ENCODE assay signal across 39 cellular contexts in the genomic region with DNA sequence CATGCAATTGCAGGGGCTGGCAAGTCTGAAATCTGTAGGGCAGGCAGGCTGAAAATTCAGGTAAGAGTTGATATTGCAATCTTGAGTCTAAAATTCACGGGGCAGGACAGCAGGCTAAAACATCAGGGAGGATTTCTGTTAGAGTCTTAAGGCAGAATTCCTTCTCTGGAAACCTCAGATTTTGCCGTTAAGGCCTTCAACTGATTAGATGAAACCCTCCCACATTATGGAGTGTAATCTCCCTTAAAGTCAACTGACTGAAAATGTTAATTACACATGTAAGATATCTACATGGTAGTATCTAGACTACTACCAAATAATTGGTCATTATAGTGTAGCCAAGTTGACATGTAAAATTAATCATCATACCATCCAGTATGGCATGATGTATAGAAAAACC.
"Had no signal": no experiment of that assay in that cellular context is flagged by ENCODE, and none has a peak within 500 bp of the region (broad histone marks: within the 10 kb centered on the region; RNA-seq: fewer than 3 reads in every experiment).

No MANE protein-coding gene starts in this region.

- H3K27ac Mint-ChIP-seq: activated naive CD4-positive, alpha-beta T cell treated with anti-CD3 and anti-CD28 coated beads for 36 hours; activated naive CD4-positive, alpha-beta T cell treated with anti-CD3 and anti-CD28 coated beads, Interleukin-2, amount 10 ng/mL, durations not matched to agents 7 days and 5 days; activated naive CD4-positive, alpha-beta T cell treated with anti-CD3 and anti-CD28 coated beads, Interleukin-2, amount 50 U/mL, for 24 hours; activated naive CD4-positive, alpha-beta T cell treated with anti-CD3 and anti-CD28 coated beads, Interleukin-2, amount 50 U/mL, for 72 hours; activated naive CD8-positive, alpha-beta T cell; activated naive CD8-positive, alpha-beta T cell treated with anti-CD3 and anti-CD28 coated beads for 36 hours; activated naive CD8-positive, alpha-beta T cell treated with anti-CD3 and anti-CD28 coated beads, Interleukin-2, amount 10 ng/mL, durations not matched to agents 7 days and 5 days; activated T-cell treated with anti-CD3 and anti-CD28 coated beads, Interleukin-2, amount 50 U/mL, for 24 hours; activated T-cell treated with anti-CD3 and anti-CD28 coated beads, Interleukin-2, amount 50 U/mL, for 72 hours; activated T-helper 1 cell treated with anti-CD3 and anti-CD28 coated beads, Interleukin-12 subunit alpha, Interleukin-12 subunit beta, Interleukin-2, Interleukin-4 antibody, amounts not matched to agents 30 ng/mL and 10 ng/mL and 1 ng/mL, durations not matched to agents 14 hours and 24 hours and 36 hours; activated T-helper 17 cell treated with anti-CD3 and anti-CD28 coated beads, Interleukin-2, amount 50 U/mL, for 72 hours; activated T-helper 2 cell treated with anti-CD3 and anti-CD28 coated beads, Interferon-gamma antibody, Interleukin-2, Interleukin-4, amounts not matched to agents 10 μg/mL and 5 μg/mL and 100 μg/mL, durations not matched to agents 14 hours and 24 hours and 36 hours; brain had no signal

- H3K9me3 Mint-ChIP-seq: activated naive CD4-positive, alpha-beta T cell treated with anti-CD3 and anti-CD28 coated beads for 36 hours; activated naive CD4-positive, alpha-beta T cell treated with anti-CD3 and anti-CD28 coated beads, Interleukin-2, amount 10 ng/mL, durations not matched to agents 7 days and 5 days; activated naive CD4-positive, alpha-beta T cell treated with anti-CD3 and anti-CD28 coated beads, Interleukin-2, amount 50 U/mL, for 24 hours; activated naive CD4-positive, alpha-beta T cell treated with anti-CD3 and anti-CD28 coated beads, Interleukin-2, amount 50 U/mL, for 72 hours; activated naive CD8-positive, alpha-beta T cell treated with anti-CD3 and anti-CD28 coated beads for 36 hours; activated naive CD8-positive, alpha-beta T cell treated with anti-CD3 and anti-CD28 coated beads, Interleukin-2, amount 10 ng/mL, durations not matched to agents 7 days and 5 days; activated T-cell treated with anti-CD3 and anti-CD28 coated beads, Interleukin-2, amount 50 U/mL, for 24 hours; activated T-cell treated with anti-CD3 and anti-CD28 coated beads, Interleukin-2, amount 50 U/mL, for 4 hours; activated T-cell treated with anti-CD3 and anti-CD28 coated beads, Interleukin-2, amount 50 U/mL, for 72 hours; activated T-helper 1 cell treated with anti-CD3 and anti-CD28 coated beads, Interleukin-12 subunit alpha, Interleukin-12 subunit beta, Interleukin-2, Interleukin-4 antibody, amounts not matched to agents 30 ng/mL and 10 ng/mL and 1 ng/mL, durations not matched to agents 14 hours and 24 hours and 36 hours; activated T-helper 17 cell treated with anti-CD3 and anti-CD28 coated beads, Interleukin-2, amount 50 U/mL, for 72 hours; activated T-helper 2 cell treated with anti-CD3 and anti-CD28 coated beads, Interferon-gamma antibody, Interleukin-2, Interleukin-4, amounts not matched to agents 10 μg/mL and 5 μg/mL and 100 μg/mL, durations not matched to agents 14 hours and 24 hours and 36 hours; central memory CD8-positive, alpha-beta T cell had no signal

- ATAC-seq: activated naive CD4-positive, alpha-beta T cell treated with anti-CD3 and anti-CD28 coated beads, Interleukin-2, amount 50 U/mL, for 72 hours; activated T-cell treated with anti-CD3 and anti-CD28 coated beads, Interleukin-2, amount 50 U/mL, for 4 hours; activated T-cell treated with anti-CD3 and anti-CD28 coated beads, Interleukin-2, amount 50 U/mL, for 72 hours; activated T-helper 17 cell treated with anti-CD3 and anti-CD28 coated beads, Interleukin-2, amount 50 U/mL, for 72 hours; body of pancreas had no signal

- DNase-seq: activated effector memory CD4-positive, alpha-beta T cell treated with anti-CD3 and anti-CD28 coated beads, Interleukin-2, amount 50 U/mL, for 16 hours; activated effector memory CD4-positive, alpha-beta T cell treated with Interleukin-2 at 50 U/mL for 16 hours; activated gamma-delta T cell; activated gamma-delta T cell treated with Interleukin-2 at 50 U/mL for 16 hours; activated naive CD4-positive, alpha-beta T cell; activated naive CD4-positive, alpha-beta T cell treated with anti-CD3 and anti-CD28 coated beads for 36 hours; activated naive CD4-positive, alpha-beta T cell treated with anti-CD3 and anti-CD28 coated beads, Interleukin-2, amount 10 ng/mL, durations not matched to agents 7 days and 5 days; activated naive CD4-positive, alpha-beta T cell treated with anti-CD3 and anti-CD28 coated beads, Interleukin-2, amount 50 U/mL, for 16 hours; activated naive CD4-positive, alpha-beta T cell treated with Interleukin-2 at 50 U/mL for 16 hours; activated naive CD8-positive, alpha-beta T cell treated with anti-CD3 and anti-CD28 coated beads for 36 hours; activated naive CD8-positive, alpha-beta T cell treated with anti-CD3 and anti-CD28 coated beads, Interleukin-2, amount 10 ng/mL, durations not matched to agents 7 days and 5 days; activated T-cell treated with anti-CD3 and anti-CD28 coated beads, Interleukin-2, amount 50 U/mL, for 1 hour; activated T-cell treated with anti-CD3 and anti-CD28 coated beads, Interleukin-2, amount 50 U/mL, for 24 hours; activated T-cell treated with anti-CD3 and anti-CD28 coated beads, Interleukin-2, amount 50 U/mL, for 4 hours; activated T-cell treated with anti-CD3 and anti-CD28 coated beads, Interleukin-2, amount 50 U/mL, for 48 hours; activated T-cell treated with anti-CD3 and anti-CD28 coated beads, Interleukin-2, amount 50 U/mL, for 72 hours; adrenal gland; amniotic stem cell; amygdala; anterior cingulate cortex; aorta; body of pancreas; brain microvascular endothelial cell; caudate nucleus; central memory CD4-positive, alpha-beta T cell; cerebellar nuclear complex had no signal

- H3K4me3 ChIP-seq: adrenal gland, ascending aorta, body of pancreas, breast epithelium, cardiac muscle cell had no signal

- H3K27me3 ChIP-seq: adrenal gland, ascending aorta, body of pancreas, brain microvascular endothelial cell, breast epithelium, cardiac muscle cell had no signal

- H3K9me3 ChIP-seq: adrenal gland, ascending aorta, body of pancreas, breast epithelium had no signal

- H3K4me3 Mint-ChIP-seq: activated naive CD4-positive, alpha-beta T cell treated with anti-CD3 and anti-CD28 coated beads for 36 hours; activated naive CD4-positive, alpha-beta T cell treated with anti-CD3 and anti-CD28 coated beads, Interleukin-2, amount 10 ng/mL, durations not matched to agents 7 days and 5 days; activated naive CD4-positive, alpha-beta T cell treated with anti-CD3 and anti-CD28 coated beads, Interleukin-2, amount 50 U/mL, for 24 hours; activated naive CD8-positive, alpha-beta T cell; activated naive CD8-positive, alpha-beta T cell treated with anti-CD3 and anti-CD28 coated beads for 36 hours; activated naive CD8-positive, alpha-beta T cell treated with anti-CD3 and anti-CD28 coated beads, Interleukin-2, amount 10 ng/mL, durations not matched to agents 7 days and 5 days; activated T-cell treated with anti-CD3 and anti-CD28 coated beads, Interleukin-2, amount 50 U/mL, for 24 hours; activated T-cell treated with anti-CD3 and anti-CD28 coated beads, Interleukin-2, amount 50 U/mL, for 4 hours; activated T-cell treated with anti-CD3 and anti-CD28 coated beads, Interleukin-2, amount 50 U/mL, for 72 hours; activated T-helper 1 cell treated with anti-CD3 and anti-CD28 coated beads, Interleukin-12 subunit alpha, Interleukin-12 subunit beta, Interleukin-2, Interleukin-4 antibody, amounts not matched to agents 30 ng/mL and 10 ng/mL and 1 ng/mL, durations not matched to agents 14 hours and 24 hours and 36 hours; activated T-helper 17 cell treated with anti-CD3 and anti-CD28 coated beads, Interleukin-2, amount 50 U/mL, for 72 hours; brain; central memory CD8-positive, alpha-beta T cell had no signal

- H3K27me3 Mint-ChIP-seq: activated naive CD4-positive, alpha-beta T cell treated with anti-CD3 and anti-CD28 coated beads, Interleukin-2, amount 50 U/mL, for 24 hours; activated naive CD8-positive, alpha-beta T cell treated with anti-CD3 and anti-CD28 coated beads for 36 hours; activated T-helper 17 cell treated with anti-CD3 and anti-CD28 coated beads, Interleukin-2, amount 50 U/mL, for 72 hours had no signal

- H3K36me3 ChIP-seq: adrenal gland, ascending aorta, brain microvascular endothelial cell, breast epithelium, cardiac muscle cell had no signal

- FAIRE-seq: astrocyte, bronchial epithelial cell had no signal

- H3K4me1 ChIP-seq: breast epithelium had no signal

- H3K27ac ChIP-seq: adrenal gland, ascending aorta, body of pancreas, brain microvascular endothelial cell, breast epithelium, cardiac muscle cell had no signal
